Comparison of ENCODE assay signal across 8 cellular contexts in the genomic region with DNA sequence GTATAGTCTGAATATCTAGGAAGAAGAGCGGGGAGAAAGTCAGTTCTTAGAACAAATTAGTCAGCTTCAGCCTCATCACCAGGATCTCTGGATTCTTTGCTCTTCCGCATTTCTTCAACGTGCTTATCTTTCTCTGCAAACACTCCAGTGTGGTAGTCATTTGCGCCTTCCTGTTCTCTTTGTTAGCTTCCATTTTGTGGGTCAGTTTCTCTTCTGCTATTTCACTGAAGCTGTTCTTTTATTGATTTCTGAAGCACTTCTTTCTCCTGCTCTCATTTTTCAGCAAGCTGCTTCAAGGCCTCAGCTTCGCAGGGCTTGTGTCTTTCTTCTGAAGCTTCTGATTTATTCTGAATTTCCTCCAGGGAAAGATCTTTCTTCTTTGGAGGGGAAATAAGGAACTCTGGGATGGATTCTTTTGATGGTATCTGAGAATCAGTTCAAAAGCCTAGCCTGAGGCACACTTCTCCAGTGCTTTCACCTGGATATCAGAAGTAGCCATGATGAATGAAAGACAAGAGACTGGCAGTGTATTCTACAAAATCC. TPM values are rescaled to one million over a fixed set of nuclear protein-coding genes. Genes with fewer than 3 reads are reported as not detected.
DNase-seq lines count a peak whose midpoint lies in the region; ATAC-seq and TF ChIP-seq lines count a peak whose summit lies in the region.

No MANE protein-coding gene starts in this region.

- TF ChIP-seq CTCF in GM10266 (IDR thresholded peaks at IDR 0.05; ENCODE audit: control insufficient read depth, insufficient read depth, low read depth, missing control alignments) = no peak
- no peak for TF ChIP-seq CTCF in fibroblast of pulmonary artery (IDR thresholded peaks at IDR 0.05; ENCODE audit: low read length, missing control alignments)
- no peak for TF ChIP-seq CTCF in type B pancreatic cell (conservative IDR thresholded peaks at IDR 0.05)

- peak overlapping the region; percentile 34 for H3K27ac Mint-ChIP-seq in type B pancreatic cell

- H3K4me1 Mint-ChIP-seq in type B pancreatic cell (ENCODE audit: unreplicated experiment) = no peaks in the 10 kb centered on the region

- DNase-seq in GM10266 (ENCODE audit: extremely low spot score) = peak; percentile 26
- DNase-seq in NCI-H2029 treated with DMSO at 0.1 percent for 48 hours (lab: John Stamatoyannopoulos, UW) = peak; percentile 78
- peak; percentile 83 for DNase-seq in fibroblast of pulmonary artery (ENCODE audit: low read depth)
- DNase-seq in type B pancreatic cell (ENCODE audit: extremely low spot score, unreplicated experiment) = no peak
- no peak for DNase-seq in stimulated activated CD4-positive, alpha-beta T cell treated with anti-CD3 and anti-CD28 coated beads, Interleukin-4, amount 100 ng/mL, for 4 hours
- DNase-seq in NCI-H2171 treated with DMSO at 0.1 percent for 48 hours (lab: John Stamatoyannopoulos, UW) = no peak
- DNase-seq in G401 (ENCODE audit: low spot score) = no peak

- H3K9me3 Mint-ChIP-seq in type B pancreatic cell = peaks cover 13% of the 10 kb centered on the region

- peak overlapping the region; percentile 3 for H3K4me3 Mint-ChIP-seq in type B pancreatic cell

- in situ Hi-C loops in G401 (cut with HindIII; ENCODE audit: low sequenced_read_pairs) = no loop called here

- H3K27me3 Mint-ChIP-seq in type B pancreatic cell = no peaks in the 10 kb centered on the region

- peak; percentile 92 for ATAC-seq in GM21576 (IDR thresholded peaks at IDR 0.05; ENCODE audit: unreplicated experiment)

- H3K36me3 Mint-ChIP-seq in type B pancreatic cell = peaks cover 22% of the 10 kb centered on the region

- H3K4me3 ChIP-seq in fibroblast of pulmonary artery (replicated peaks; ENCODE audit: low read depth, low read length) = no peak overlapping the region

RNA-seq across cellular contexts. Expression of a gene that starts 13.5 kb away (rescaled TPM):
- 5.5 and 9.6 TPM in 2 replicates for total RNA-seq in type B pancreatic cell (ENCODE audit: low replicate concordance)
- total RNA-seq in G401 (2014; rRNA removed; shearing (Covaris generic)) = 7.8 and 8.0 TPM in 2 replicates

RNA-seq across cellular contexts. Expression of a gene that starts 55.9 kb away (rescaled TPM):
- total RNA-seq in type B pancreatic cell (ENCODE audit: low replicate concordance) = 2.0 and 4.2 TPM in 2 replicates
- 0.86 and 1.8 TPM in 2 replicates for total RNA-seq in G401 (2014; rRNA removed; shearing (Covaris generic))

Comparison
In these comparisons a context has a peak if more than half of its experiments do, and no peak if none do; other contexts are left out.
1. DNase-seq: peak in GM10266 (single experiment), NCI-H2029 treated with DMSO at 0.1 percent for 48 hours (single experiment) and fibroblast of pulmonary artery (single experiment); none in type B pancreatic cell (single experiment), stimulated activated CD4-positive, alpha-beta T cell treated with anti-CD3 and anti-CD28 coated beads, Interleukin-4, amount 100 ng/mL, for 4 hours (0 of 2), NCI-H2171 treated with DMSO at 0.1 percent for 48 hours (single experiment) and G401 (single experiment).